In genomic region chr2:149158957-149159356, GRCh38 we compare ENCODE assay signal across 33 cellular contexts.
"Had no signal": no experiment of that assay in that cellular context is flagged by ENCODE, and none has a peak within 500 bp of the region (broad histone marks: within the 10 kb centered on the region; RNA-seq: fewer than 3 reads in every experiment).

No MANE protein-coding gene starts in this region.

- H3K4me3 ChIP-seq: ascending aorta, cardiac muscle cell had no signal

- H3K27me3 Mint-ChIP-seq: brain had no signal

- H3K27ac ChIP-seq: ascending aorta, cardiac muscle cell, VCaP had no signal

- H3K9me3 Mint-ChIP-seq: activated B cell treated with CpG ODN at 0.5 μM for 24 hours; activated CD4-positive, alpha-beta memory T cell treated with anti-CD3 and anti-CD28 coated beads for 36 hours; activated CD4-positive, alpha-beta T cell treated with anti-CD3 and anti-CD28 coated beads, Interleukin-2, amount 10 ng/mL, durations not matched to agents 24 days and 14 days; activated CD8-positive, alpha-beta T cell treated with anti-CD3 and anti-CD28 coated beads for 36 hours; activated naive CD4-positive, alpha-beta T cell treated with anti-CD3 and anti-CD28 coated beads, Interleukin-2, amount 10 ng/mL, durations not matched to agents 7 days and 5 days; activated naive CD4-positive, alpha-beta T cell treated with anti-CD3 and anti-CD28 coated beads, Interleukin-2, amount 50 U/mL, for 24 hours; activated T-cell treated with anti-CD3 and anti-CD28 coated beads, Interleukin-2, amount 50 U/mL, for 24 hours; activated T-helper 2 cell treated with anti-CD3 and anti-CD28 coated beads, Interferon-gamma antibody, Interleukin-2, Interleukin-4, amounts not matched to agents 10 μg/mL and 5 μg/mL and 100 μg/mL, durations not matched to agents 14 hours and 24 hours and 36 hours; central memory CD8-positive, alpha-beta T cell; T-helper 1 cell treated with Interleukin-12 subunit alpha and Interleukin-12 subunit beta and Interleukin-4 antibody, amounts not matched to agents 30 μg/mL and 1 μg/mL, for 36 hours; T-helper 2 cell treated with Interferon-gamma antibody and Interleukin-4, amounts not matched to agents 5 μg/mL and 100 μg/mL, for 36 hours had no signal

- DNase-seq: activated B cell treated with CpG ODN at 0.5 μM for 24 hours; activated CD4-positive, alpha-beta memory T cell treated with anti-CD3 and anti-CD28 coated beads for 36 hours; activated CD4-positive, alpha-beta T cell treated with anti-CD3 and anti-CD28 coated beads for 4 hours; activated CD4-positive, alpha-beta T cell treated with anti-CD3 and anti-CD28 coated beads, Interleukin-2, amount 10 ng/mL, durations not matched to agents 24 days and 14 days; activated CD4-positive, alpha-beta T cell treated with anti-CD3 and anti-CD28 coated beads, Interleukin-2, amount 50 U/mL, for 1 hour; activated CD4-positive, alpha-beta T cell treated with anti-CD3 and anti-CD28 coated beads, Interleukin-2, amount 50 U/mL, for 4 hours; activated CD4-positive, CD25-positive, alpha-beta regulatory T cell treated with anti-CD3 and anti-CD28 coated beads, Interleukin-2, amount 50 U/mL, for 72 hours; activated CD8-positive, alpha-beta memory T cell treated with anti-CD3 and anti-CD28 coated beads, Interleukin-2, amount 50 U/mL, for 48 hours; activated CD8-positive, alpha-beta T cell treated with anti-CD3 and anti-CD28 coated beads for 36 hours; activated effector memory CD4-positive, alpha-beta T cell treated with Interleukin-2 at 50 U/mL for 16 hours; activated gamma-delta T cell; activated naive CD4-positive, alpha-beta T cell treated with anti-CD3 and anti-CD28 coated beads, Interleukin-2, amount 10 ng/mL, durations not matched to agents 7 days and 5 days; activated naive CD4-positive, alpha-beta T cell treated with Interleukin-2 at 50 U/mL for 16 hours; activated naive CD8-positive, alpha-beta T cell treated with anti-CD3 and anti-CD28 coated beads, Interleukin-2, amount 10 ng/mL, durations not matched to agents 7 days and 5 days; activated naive CD8-positive, alpha-beta T cell treated with anti-CD3 and anti-CD28 coated beads, Interleukin-2, amount 50 U/mL, for 24 hours; activated T-cell treated with anti-CD3 and anti-CD28 coated beads, Interleukin-2, amount 50 U/mL, for 24 hours; activated T-cell treated with anti-CD3 and anti-CD28 coated beads, Interleukin-2, amount 50 U/mL, for 48 hours; amygdala; anterior cingulate cortex; caudate nucleus; cerebellar nuclear complex; T-helper 2 cell; T-helper 9 cell had no signal

- H3K4me3 Mint-ChIP-seq: activated B cell treated with CpG ODN at 0.5 μM for 24 hours; activated CD4-positive, alpha-beta memory T cell treated with anti-CD3 and anti-CD28 coated beads for 36 hours; activated CD4-positive, alpha-beta T cell treated with anti-CD3 and anti-CD28 coated beads, Interleukin-2, amount 10 ng/mL, durations not matched to agents 24 days and 14 days; activated CD8-positive, alpha-beta T cell treated with anti-CD3 and anti-CD28 coated beads for 36 hours; activated naive CD4-positive, alpha-beta T cell treated with anti-CD3 and anti-CD28 coated beads, Interleukin-2, amount 10 ng/mL, durations not matched to agents 7 days and 5 days; activated naive CD4-positive, alpha-beta T cell treated with anti-CD3 and anti-CD28 coated beads, Interleukin-2, amount 50 U/mL, for 24 hours; activated naive CD8-positive, alpha-beta T cell; activated naive CD8-positive, alpha-beta T cell treated with anti-CD3 and anti-CD28 coated beads, Interleukin-2, amount 10 ng/mL, durations not matched to agents 7 days and 5 days; activated naive CD8-positive, alpha-beta T cell treated with anti-CD3 and anti-CD28 coated beads, Interleukin-2, amount 50 U/mL, for 24 hours; activated T-cell treated with anti-CD3 and anti-CD28 coated beads, Interleukin-2, amount 50 U/mL, for 24 hours; central memory CD8-positive, alpha-beta T cell; T-helper 1 cell treated with Interleukin-12 subunit alpha and Interleukin-12 subunit beta and Interleukin-4 antibody, amounts not matched to agents 30 μg/mL and 1 μg/mL, for 36 hours; T-helper 2 cell treated with Interferon-gamma antibody and Interleukin-4, amounts not matched to agents 5 μg/mL and 100 μg/mL, for 36 hours had no signal

- H3K4me1 ChIP-seq: ascending aorta had no signal

- H3K36me3 ChIP-seq: ascending aorta, cardiac muscle cell had no signal

- H3K9me3 ChIP-seq: ascending aorta had no signal

- H3K36me3 Mint-ChIP-seq: activated CD4-positive, alpha-beta memory T cell treated with anti-CD3 and anti-CD28 coated beads for 36 hours; activated naive CD4-positive, alpha-beta T cell treated with anti-CD3 and anti-CD28 coated beads, Interleukin-2, amount 10 ng/mL, durations not matched to agents 7 days and 5 days; activated naive CD4-positive, alpha-beta T cell treated with anti-CD3 and anti-CD28 coated beads, Interleukin-2, amount 50 U/mL, for 24 hours; activated naive CD8-positive, alpha-beta T cell; activated naive CD8-positive, alpha-beta T cell treated with anti-CD3 and anti-CD28 coated beads, Interleukin-2, amount 10 ng/mL, durations not matched to agents 7 days and 5 days; brain had no signal

- H3K27me3 ChIP-seq: ascending aorta, cardiac muscle cell had no signal

- H3K27ac Mint-ChIP-seq: activated B cell treated with CpG ODN at 0.5 μM for 24 hours; activated CD4-positive, alpha-beta memory T cell treated with anti-CD3 and anti-CD28 coated beads for 36 hours; activated CD4-positive, alpha-beta T cell treated with anti-CD3 and anti-CD28 coated beads, Interleukin-2, amount 10 ng/mL, durations not matched to agents 24 days and 14 days; activated CD8-positive, alpha-beta T cell treated with anti-CD3 and anti-CD28 coated beads for 36 hours; activated naive CD4-positive, alpha-beta T cell treated with anti-CD3 and anti-CD28 coated beads, Interleukin-2, amount 10 ng/mL, durations not matched to agents 7 days and 5 days; activated naive CD4-positive, alpha-beta T cell treated with anti-CD3 and anti-CD28 coated beads, Interleukin-2, amount 50 U/mL, for 24 hours; activated naive CD8-positive, alpha-beta T cell; activated naive CD8-positive, alpha-beta T cell treated with anti-CD3 and anti-CD28 coated beads, Interleukin-2, amount 10 ng/mL, durations not matched to agents 7 days and 5 days; activated naive CD8-positive, alpha-beta T cell treated with anti-CD3 and anti-CD28 coated beads, Interleukin-2, amount 50 U/mL, for 24 hours; activated T-cell treated with anti-CD3 and anti-CD28 coated beads, Interleukin-2, amount 50 U/mL, for 24 hours; activated T-helper 2 cell treated with anti-CD3 and anti-CD28 coated beads, Interferon-gamma antibody, Interleukin-2, Interleukin-4, amounts not matched to agents 10 μg/mL and 5 μg/mL and 100 μg/mL, durations not matched to agents 14 hours and 24 hours and 36 hours; T-helper 1 cell treated with Interleukin-12 subunit alpha and Interleukin-12 subunit beta and Interleukin-4 antibody, amounts not matched to agents 30 μg/mL and 1 μg/mL, for 36 hours; T-helper 2 cell treated with Interferon-gamma antibody and Interleukin-4, amounts not matched to agents 5 μg/mL and 100 μg/mL, for 36 hours had no signal

- ATAC-seq: activated CD8-positive, alpha-beta T cell treated with anti-CD3 and anti-CD28 coated beads for 36 hours; activated naive CD8-positive, alpha-beta T cell treated with anti-CD3 and anti-CD28 coated beads, Interleukin-2, amount 50 U/mL, for 24 hours had no signal
